8 cellular contexts compared by ENCODE assay signal in the genomic region with DNA sequence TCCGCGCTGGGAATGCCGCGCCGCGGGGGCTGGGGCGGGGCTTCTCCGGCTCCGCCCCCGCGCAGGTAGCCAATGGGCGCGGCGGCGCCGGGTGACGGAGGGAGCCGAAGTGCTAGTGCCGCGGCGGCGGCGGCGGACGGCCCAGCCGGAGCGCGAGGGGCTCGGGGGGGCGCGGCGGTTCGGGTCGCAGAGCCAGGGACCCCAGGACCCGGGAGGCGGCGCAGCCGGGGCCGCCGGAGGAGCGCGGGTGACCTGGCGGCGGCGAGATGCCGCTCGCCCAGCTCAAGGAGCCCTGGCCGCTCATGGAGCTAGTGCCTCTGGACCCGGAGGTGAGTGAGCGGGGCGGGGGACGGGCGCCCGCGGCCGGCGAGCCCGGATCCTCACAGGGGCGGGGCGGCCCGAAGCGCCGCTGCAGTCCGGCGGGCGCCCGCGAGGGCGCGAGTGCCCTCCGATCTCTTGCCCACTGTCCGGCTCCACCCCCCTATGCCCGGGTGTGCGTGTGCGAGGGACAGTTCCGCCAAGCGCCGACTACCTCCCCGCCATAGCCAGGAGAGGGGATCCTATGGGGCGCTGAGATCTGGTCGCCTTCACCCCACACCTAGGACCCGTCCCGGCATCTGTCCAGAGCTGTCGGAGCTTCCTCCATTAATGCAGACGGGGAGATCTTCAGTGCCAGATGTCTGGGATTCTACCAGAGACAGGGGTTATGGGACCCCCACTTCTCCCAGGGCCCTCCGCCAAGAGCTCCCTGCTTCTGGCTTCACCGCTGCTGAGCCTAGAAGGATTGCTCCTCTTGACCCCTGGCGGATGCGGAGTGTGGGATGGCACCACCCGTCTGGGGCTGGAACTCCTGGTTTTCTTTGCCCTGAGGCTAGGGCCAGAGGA. TPM values are rescaled to one million over a fixed set of nuclear protein-coding genes. Genes with fewer than 3 reads are reported as not detected.
A peak's percentile ranks its signal among the peaks of the same experiment; 100 is the strongest.
DNase-seq lines count a peak whose midpoint lies in the region; ATAC-seq and TF ChIP-seq lines count a peak whose summit lies in the region.

Gene RPS6KA1, plus strand, starts transcription at position 107 of the 885 bp plus-strand sequence. Its CDS starts 160 bp downstream, at position 267.

- intact Hi-C loops in ovary (cut with DNase I): no loop called here

- peak within 1 kb of the TSS; percentile 79 for H3K9ac ChIP-seq in SK-N-MC (ENCODE audit: insufficient read length)

- WGBS in ovary, 3 donors: 2% methylated on average over 54 to 90 of the region's 90 CpGs
- 2% methylated on average over 90 of the region's 90 CpGs for WGBS in urinary bladder

- H3K4me1 Mint-ChIP-seq in activated naive CD8-positive, alpha-beta T cell treated with anti-CD3 and anti-CD28 coated beads for 36 hours: peaks cover 17% of the 10 kb centered on the region

- H3K27me3 Mint-ChIP-seq in activated naive CD8-positive, alpha-beta T cell treated with anti-CD3 and anti-CD28 coated beads for 36 hours: peaks cover 4% of the 10 kb centered on the region

- H3K36me3 ChIP-seq in SK-N-MC (ENCODE audit: insufficient read depth, low read length): no peaks in the 10 kb centered on the region
- no peaks in the 10 kb centered on the region for H3K36me3 ChIP-seq in cardiac muscle cell
- no peaks in the 10 kb centered on the region for H3K36me3 ChIP-seq in ovary
- no peaks in the 10 kb centered on the region for H3K36me3 ChIP-seq in urinary bladder (ENCODE audit: insufficient read depth)

- no peak for TF ChIP-seq RAD21 in Ishikawa (IDR thresholded peaks at IDR 0.05; ENCODE audit: low read depth)

- peaks cover 9% of the 10 kb centered on the region for H3K4me1 ChIP-seq in cardiac muscle cell (ENCODE audit: low read depth)
- no peaks in the 10 kb centered on the region for H3K4me1 ChIP-seq in ovary (ENCODE audit: insufficient read depth)
- peaks cover 2% of the 10 kb centered on the region for H3K4me1 ChIP-seq in urinary bladder (ENCODE audit: insufficient read depth)

- H3K36me3 Mint-ChIP-seq in activated naive CD8-positive, alpha-beta T cell treated with anti-CD3 and anti-CD28 coated beads for 36 hours: no peaks in the 10 kb centered on the region

- H3K9me3 Mint-ChIP-seq in activated naive CD8-positive, alpha-beta T cell treated with anti-CD3 and anti-CD28 coated beads for 36 hours: no peaks in the 10 kb centered on the region

- peak within 1 kb of the TSS; percentile 84 for H3K4me3 ChIP-seq in SK-N-MC
- peak within 1 kb of the TSS; percentile 92 for H3K4me3 ChIP-seq in cardiac muscle cell
- H3K4me3 ChIP-seq in ovary: peak within 1 kb of the TSS; percentile 37
- H3K4me3 ChIP-seq in urinary bladder (ENCODE audit: low read depth, low read length): peak within 1 kb of the TSS; percentile 78

- peak; percentile 85 for ATAC-seq in GM21528 (IDR thresholded peaks at IDR 0.05; ENCODE audit: low FRiP score, unreplicated experiment)

- DNase-seq in EH (ENCODE audit: low read depth) (peak; percentile 56), SK-N-MC (ENCODE audit: low read depth, low spot score) (no peak), cardiac muscle cell (ENCODE audit: low read depth in 1 of 2, low spot score in 1 of 2) (peak; percentile 37 to 90), ovary (peak; percentile 47 to 78 (median 61))
- DNase-seq in activated naive CD8-positive, alpha-beta T cell treated with anti-CD3 and anti-CD28 coated beads for 36 hours: peak; percentile 79

- TF ChIP-seq POLR2A in ovary (IDR thresholded peaks at IDR 0.05): no peak

- H3K27me3 ChIP-seq in cardiac muscle cell (no peaks in the 10 kb centered on the region), ovary (no peaks in the 10 kb centered on the region)

- no peak within 1 kb of the TSS for H3K27ac ChIP-seq in SK-N-MC
- H3K27ac ChIP-seq in cardiac muscle cell: peak within 1 kb of the TSS; percentile 61
- no peak within 1 kb of the TSS for H3K27ac ChIP-seq in ovary
- H3K27ac ChIP-seq in urinary bladder (ENCODE audit: low read depth): no peak within 1 kb of the TSS

- no peaks in the 10 kb centered on the region for H3K9me3 ChIP-seq in SK-N-MC (ENCODE audit: low read depth, low read length)
- no peaks in the 10 kb centered on the region for H3K9me3 ChIP-seq in cardiac muscle cell (ENCODE audit: low read depth)
- no peaks in the 10 kb centered on the region for H3K9me3 ChIP-seq in ovary

- TF ChIP-seq CTCF in cardiac muscle cell (IDR thresholded peaks at IDR 0.05; ENCODE audit: low read depth, low read length) (no peak), ovary (IDR thresholded peaks at IDR 0.05) (no peak)

- peak within 1 kb of the TSS; percentile 61 for H3K27ac Mint-ChIP-seq in activated naive CD8-positive, alpha-beta T cell treated with anti-CD3 and anti-CD28 coated beads for 36 hours

- no peak for TF ChIP-seq EP300 in Ishikawa (IDR thresholded peaks at IDR 0.05; ENCODE audit: borderline replicate concordance)
- no peak for TF ChIP-seq EP300 in ovary (IDR thresholded peaks at IDR 0.05)

- H3K4me3 Mint-ChIP-seq in activated naive CD8-positive, alpha-beta T cell treated with anti-CD3 and anti-CD28 coated beads for 36 hours: peak within 1 kb of the TSS; percentile 87

TF ChIP-seq in Ishikawa, 13 proteins besides CTCF, POLR2A, EP300 and RAD21:
- TF ChIP-seq NFIC (IDR thresholded peaks at IDR 0.05) (no peak), MAX (IDR thresholded peaks at IDR 0.05) (no peak), ZBTB7A (IDR thresholded peaks at IDR 0.05; ENCODE audit: low read depth) (0 out of 2 replicates have a peak, but pooled peaks have one; percentile 82), REST (IDR thresholded peaks at IDR 0.05; ENCODE audit: low read depth) (peak; percentile 11; the same call in 1 of the 2 replicates), TAF1 (IDR thresholded peaks at IDR 0.05; ENCODE audit: low read depth) (peak; percentile 9; the same call in 1 of the 2 replicates)

RNA-seq across cellular contexts. Expression of gene RPS6KA1, which starts in this region (rescaled TPM):
- total RNA-seq in activated naive CD8-positive, alpha-beta T cell treated with anti-CD3 and anti-CD28 coated beads for 36 hours: 100 to 1,000 TPM; 131 to 133 TPM
- total RNA-seq in cardiac muscle cell (32.4 and 46.2 TPM in 2 replicates), ovary (10 to 100 TPM in 1 of 7 donors, 1 to 10 TPM in 6; 3.2 to 18.8 (median 5.2) TPM), urinary bladder (8.9 TPM)
- polyA plus RNA-seq in cardiac muscle cell (22.6 and 26.9 TPM in 2 replicates), ovary (10 to 100 TPM in 1 of 2 donors, 1 to 10 TPM in 1; 2.2 to 11.2 TPM), urinary bladder (7.7 TPM)

Comparison
In these comparisons a context has a peak if more than half of its experiments do, and no peak if none do; other contexts are left out.
1. H3K4me3 ChIP-seq: peak in every context shown above with its lines; median percentile 92 in cardiac muscle cell; 84 in SK-N-MC; 78 in urinary bladder; 37 in ovary.